ENCODE assay signal across 8 cellular contexts in the genomic region with DNA sequence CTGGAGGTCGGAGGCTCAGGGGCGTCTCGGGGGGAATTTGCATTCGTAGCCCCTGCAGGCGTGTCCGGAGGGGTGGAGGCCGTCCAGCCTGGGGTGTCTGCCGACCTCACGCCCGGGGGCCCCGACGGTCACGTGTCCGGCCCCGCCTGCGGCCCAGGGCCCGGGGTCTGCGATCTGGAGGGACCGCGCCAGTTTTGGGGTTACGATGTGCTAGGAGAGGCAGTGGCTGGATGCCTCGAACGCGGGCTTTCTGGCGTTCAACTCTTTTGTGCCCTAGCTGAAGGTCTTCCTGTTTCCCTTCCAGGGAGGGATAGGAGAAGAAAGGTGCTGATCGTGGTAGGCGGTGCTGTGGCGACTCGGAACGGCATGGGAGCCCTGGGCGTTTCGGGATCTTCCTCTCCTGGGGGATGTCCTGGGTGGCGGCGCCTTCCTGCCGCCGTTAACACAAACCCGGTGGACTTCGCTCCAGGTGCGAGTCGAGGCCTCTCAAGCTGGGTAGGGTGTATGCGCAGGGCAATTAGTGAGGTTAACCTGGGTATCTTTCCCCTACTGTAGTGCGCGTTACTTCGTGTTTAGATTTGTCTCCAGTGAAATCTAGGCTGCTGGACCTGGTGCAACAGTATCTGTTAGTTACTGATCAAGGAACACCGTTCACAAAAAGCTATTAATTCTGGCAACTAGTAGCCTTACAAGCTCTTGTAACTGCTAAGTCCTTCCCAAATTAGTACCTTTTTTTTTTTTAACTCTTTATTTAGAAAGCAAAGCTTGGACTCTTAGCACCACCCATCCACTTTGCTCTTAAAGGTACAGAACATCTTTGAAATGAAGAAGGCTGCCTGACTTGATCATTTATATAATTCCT. TPM values are rescaled to one million over a fixed set of nuclear protein-coding genes. Genes with fewer than 3 reads are reported as not detected.
DNase-seq lines count a peak whose midpoint lies in the region; ATAC-seq and TF ChIP-seq lines count a peak whose summit lies in the region.

No MANE protein-coding gene starts in this region.

- peak; percentile 68 for DNase-seq in DMS53 (lab: John Stamatoyannopoulos, UW)
- no peak for DNase-seq in SJCRH30
- DNase-seq in astrocyte of the spinal cord (ENCODE audit: low read depth, low spot score), result no peak
- peak; percentile 33 for DNase-seq in iris pigment epithelial cell (ENCODE audit: low read depth)
- DNase-seq in spleen, result no peak
- DNase-seq in GM19238 (ENCODE audit: insufficient read length, low spot score), result no peak

- ATAC-seq in HG02642 (IDR thresholded peaks at IDR 0.05; ENCODE audit: poor library complexity, unreplicated experiment) (peak; percentile 2), HG03457 (IDR thresholded peaks at IDR 0.05; ENCODE audit: unreplicated experiment) (no peak)

- TF ChIP-seq CTCF in astrocyte of the spinal cord (IDR thresholded peaks at IDR 0.05; ENCODE audit: low read depth, low read length) (no peak), spleen (IDR thresholded peaks at IDR 0.05 in 8 of 11, conservative IDR thresholded peaks at IDR 0.05 in 3 of 11) (no peak)

- H3K36me3 ChIP-seq in SJCRH30, result no peaks in the 10 kb centered on the region
- H3K36me3 ChIP-seq in spleen, result no peaks in the 10 kb centered on the region

- H3K4me3 ChIP-seq in SJCRH30 (peak overlapping the region; percentile 95), astrocyte of the spinal cord (ENCODE audit: low read depth, low read length) (peak overlapping the region; percentile 96), spleen (peak overlapping the region; percentile 79 to 99 (median 89))

- in situ Hi-C loops in astrocyte of the spinal cord (cut with HindIII; ENCODE audit: low sequenced_read_pairs), result no loop called here

- H3K27me3 ChIP-seq in SJCRH30 (no peaks in the 10 kb centered on the region), spleen (replicated peaks in 1 of 7) (no peaks in the 10 kb centered on the region)

- H3K4me1 ChIP-seq in SJCRH30, result no peaks in the 10 kb centered on the region
- H3K4me1 ChIP-seq in spleen, result peaks cover 0 to 55% (median 25%) of the 10 kb centered on the region in 6 donors

- TF ChIP-seq POLR2A in spleen (IDR thresholded peaks at IDR 0.05), result no peak

- intact Hi-C loops in spleen (cut with DNase I; ENCODE audit: low total_unique reads), result no loop called here

- H3K27ac ChIP-seq in SJCRH30 (no peak overlapping the region), spleen (peak overlapping the region; percentile 72 to 98 (median 93))

- H3K9me3 ChIP-seq in SJCRH30 (replicated peaks) (no peaks in the 10 kb centered on the region), spleen (no peaks in the 10 kb centered on the region)

- WGBS in spleen, 5 donors, result 1 to 2% (median 1%) methylated on average over 21 to 45 of the region's 45 CpGs

RNA-seq across cellular contexts. Expression of a gene that starts 1.3 kb away (rescaled TPM):
- 20.1 and 22.2 TPM in 2 replicates for total RNA-seq in SJCRH30 (2014; rRNA removed; shearing (Covaris generic))
- 10 to 100 TPM; 15.0 to 23.9 (median 21.1) TPM for total RNA-seq in spleen
- 10 to 100 TPM in 1 of 3 donors, 1 to 10 TPM in 2; 6.7 to 12.5 (median 9.4) TPM for polyA plus RNA-seq in spleen

Comparison
In these comparisons a context has a peak if more than half of its experiments do, and no peak if none do; other contexts are left out.
1. DNase-seq: peak in DMS53 (single experiment) and iris pigment epithelial cell (single experiment); none in SJCRH30 (0 of 2), astrocyte of the spinal cord (single experiment), spleen (single experiment) and GM19238 (single experiment).
2. Peak in every context shown above with its lines, with median percentiles within 50 percentile points of each other: H3K4me3 ChIP-seq.